In genomic region chr12:123038966-123039365, GRCh38 we compare ENCODE assay signal across 19 cellular contexts.
"Had no signal": no experiment of that assay in that cellular context is flagged by ENCODE, and none has a peak within 500 bp of the region (broad histone marks: within the 10 kb centered on the region; RNA-seq: fewer than 3 reads in every experiment).

No MANE protein-coding gene starts in this region.

- DNase-seq: cerebellar nuclear complex; colonic mucosa; dermis blood vessel endothelial cell; erythroblast; left cardiac atrium; left ventricle myocardium inferior; naive thymus-derived CD4-positive, alpha-beta T cell; nephron progenitor cell; small intestine; stimulated activated CD4-positive, alpha-beta T cell treated with anti-CD3 and anti-CD28 coated beads, Interleukin-2, amount 100 ng/mL, for 48 hours; stimulated activated naive CD8-positive, alpha-beta T cell treated with anti-CD3 and anti-CD28 coated beads, Interleukin-15, Interleukin-2, amounts not matched to agents 100 U/mL and 50 U/mL, for 24 hours; tibial artery; upper lobe of left lung had no signal

- H3K27ac ChIP-seq: colonic mucosa, left ventricle myocardium inferior, neutrophil, suprapubic skin, tibial artery, upper lobe of left lung, vagina had no signal

- ATAC-seq: left cardiac atrium; naive thymus-derived CD4-positive, alpha-beta T cell; stimulated activated naive CD8-positive, alpha-beta T cell treated with anti-CD3 and anti-CD28 coated beads, Interleukin-15, Interleukin-2, amounts not matched to agents 100 U/mL and 50 U/mL, for 24 hours had no signal

- H3K4me3 ChIP-seq: colonic mucosa, left ventricle myocardium inferior, lung, suprapubic skin, tibial artery, upper lobe of left lung, vagina had no signal

- H3K27ac Mint-ChIP-seq: nephron progenitor cell had no signal

- FAIRE-seq: frontal cortex, keratinocyte, small intestine had no signal

- H3K36me3 ChIP-seq: colonic mucosa, neutrophil, suprapubic skin, vagina had no signal

- H3K27me3 ChIP-seq: colonic mucosa, neutrophil, suprapubic skin, tibial artery, upper lobe of left lung, vagina had no signal

- H3K27me3 Mint-ChIP-seq: naive thymus-derived CD4-positive, alpha-beta T cell had no signal

- H3K9me3 ChIP-seq: colonic mucosa, left ventricle myocardium inferior, neutrophil, suprapubic skin, tibial artery, upper lobe of left lung, vagina had no signal

- H3K4me3 Mint-ChIP-seq: nephron progenitor cell had no signal
